ENCODE assay signal across 1 cellular context in genomic region chr18:49464718-49465598, GRCh38.
TF ChIP-seq lines count a peak whose summit lies in the region.

No MANE protein-coding gene starts in this region.

TF ChIP-seq in GM12878, 131 proteins besides CTCF, POLR2A, EP300 and RAD21:
- TF ChIP-seq NR2F1 (conservative IDR thresholded peaks at IDR 0.05) (no peak), TCF7 (IDR thresholded peaks at IDR 0.05; ENCODE audit: borderline replicate concordance) (no peak), JUNB (IDR thresholded peaks at IDR 0.05) (no peak)
